In genomic region chr20:57352305-57352704, GRCh38 we compare ENCODE assay signal across 1 cellular context.
TF ChIP-seq lines count a peak whose summit lies in the region.

No MANE protein-coding gene starts in this region.

TF ChIP-seq in GM12878, 131 proteins besides CTCF, POLR2A, EP300 and RAD21:
- no peak for TF ChIP-seq PML (IDR thresholded peaks at IDR 0.05; ENCODE audit: low read length)
